In the genomic region with DNA sequence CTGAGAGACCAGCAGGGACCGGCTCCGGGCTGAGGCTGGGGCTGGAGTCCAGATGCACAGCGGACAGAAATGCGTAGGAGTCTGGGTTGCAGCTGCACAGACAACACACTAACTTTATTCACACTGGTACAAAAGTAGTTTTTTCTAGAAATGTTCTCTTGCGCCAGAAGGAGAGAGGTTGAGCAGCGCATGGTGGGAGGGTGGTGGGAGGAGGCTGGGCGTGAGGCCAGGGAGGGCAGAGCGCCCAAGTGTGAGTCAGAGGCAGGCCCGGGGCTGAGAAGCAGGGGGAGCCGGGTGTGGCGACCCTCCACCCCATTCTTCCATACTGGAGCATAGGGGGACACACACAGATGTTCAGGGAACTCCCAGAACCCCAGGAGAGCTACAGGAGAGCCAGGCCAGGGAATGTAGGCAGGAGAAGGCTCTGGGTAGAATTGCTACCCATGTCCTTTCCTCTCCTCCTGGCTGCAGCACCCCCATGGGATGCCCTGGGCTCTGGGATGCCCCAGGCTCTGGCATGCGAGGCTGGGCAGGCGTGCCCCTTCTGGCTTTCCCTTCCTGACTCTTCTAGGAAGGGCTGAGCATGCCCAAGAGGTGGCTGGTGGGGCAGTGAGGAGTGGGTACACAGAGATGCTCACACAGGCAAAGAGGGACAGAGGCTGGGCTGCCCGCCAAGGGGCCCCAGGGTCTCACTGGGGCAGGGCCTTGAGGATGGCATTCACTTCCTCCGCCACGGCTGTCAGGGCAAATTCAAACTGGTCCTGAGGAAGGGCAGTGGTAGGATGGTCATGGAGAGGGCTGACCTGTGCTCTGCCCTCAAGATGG, we compare ENCODE assay signal across 9 cellular contexts. TPM values are rescaled to one million over a fixed set of nuclear protein-coding genes. Genes with fewer than 3 reads are reported as not detected.
A peak's percentile ranks its signal among the peaks of the same experiment; 100 is the strongest.
DNase-seq lines count a peak whose midpoint lies in the region; ATAC-seq lines count a peak whose summit lies in the region.
"Had no signal": no experiment of that assay in that cellular context is flagged by ENCODE, and none has a peak within 500 bp of the region (broad histone marks: within the 10 kb centered on the region; RNA-seq: fewer than 3 reads in every experiment).

No MANE protein-coding gene starts in this region.

- H2BK15ac ChIP-seq in mesenchymal stem cell (ENCODE audit: low read depth, poor library complexity, severe bottlenecking) = peak overlapping the region; percentile 6

- H3K79me1 ChIP-seq in mesenchymal stem cell (replicated peaks; ENCODE audit: low read length, poor library complexity, severe bottlenecking) = peaks cover 3% of the 10 kb centered on the region

- no peaks in the 10 kb centered on the region for H3K9me3 ChIP-seq in mesenchymal stem cell (ENCODE audit: control insufficient read depth, low read length)

- H2BK120ac ChIP-seq in mesenchymal stem cell (ENCODE audit: low read depth, low read length) = no peak overlapping the region

- H3K4me1 ChIP-seq in mesenchymal stem cell (ENCODE audit: control insufficient read depth, insufficient read depth, low read depth, low read length) = peaks cover 17% of the 10 kb centered on the region

- H3K27me3 ChIP-seq in mesenchymal stem cell (ENCODE audit: control insufficient read depth in 1 of 2, insufficient read depth in 1 of 2, low read length in 2 of 2) = no peaks in the 10 kb centered on the region

- H4K91ac ChIP-seq in mesenchymal stem cell (ENCODE audit: low read length) = no peak overlapping the region

- H2AK5ac ChIP-seq in mesenchymal stem cell (ENCODE audit: low read length, severe bottlenecking) = no peak overlapping the region

- H3K23ac ChIP-seq in mesenchymal stem cell (ENCODE audit: low read length in 2 of 2) = no peak overlapping the region

- H3K4ac ChIP-seq in mesenchymal stem cell (ENCODE audit: low read depth in 1 of 2, low read length in 2 of 2) = no peak overlapping the region

- H3K4me2 ChIP-seq in mesenchymal stem cell (ENCODE audit: low read length, poor library complexity, severe bottlenecking) = no peak overlapping the region

- 90% methylated on average over 10 of the region's 16 CpGs for WGBS in mesenchymal stem cell

- H3K4me3 ChIP-seq in mesenchymal stem cell (ENCODE audit: insufficient read depth in 1 of 2, low read depth in 1 of 2, low read length in 2 of 2) = peak overlapping the region in 1 of 2 experiments; percentile 54

- no peak overlapping the region for H3K18ac ChIP-seq in mesenchymal stem cell (ENCODE audit: low read depth in 1 of 2, low read length in 2 of 2)

- no peak for ATAC-seq in GM21737 (IDR thresholded peaks at IDR 0.05; ENCODE audit: unreplicated experiment)
- no peak for ATAC-seq in GM21529 (IDR thresholded peaks at IDR 0.05; ENCODE audit: unreplicated experiment)
- ATAC-seq: activated naive CD8-positive, alpha-beta T cell treated with anti-CD3 and anti-CD28 coated beads, Interleukin-2, amount 50 U/mL, for 24 hours had no signal

- no peak overlapping the region for H2BK5ac ChIP-seq in mesenchymal stem cell (ENCODE audit: low read depth, low read length, poor library complexity, severe bottlenecking)

- H3K9ac ChIP-seq in mesenchymal stem cell (ENCODE audit: low read length) = peak overlapping the region; percentile 75

- no peak overlapping the region for H2BK12ac ChIP-seq in mesenchymal stem cell (ENCODE audit: low read length in 2 of 2)

- H3K14ac ChIP-seq in mesenchymal stem cell (ENCODE audit: low read length in 2 of 2) = no peak overlapping the region

- H3K36me3 ChIP-seq in mesenchymal stem cell (ENCODE audit: control insufficient read depth in 1 of 2, insufficient read depth in 2 of 2, low read depth in 1 of 2, low read length in 2 of 2) = peaks cover 9 to 21% of the 10 kb centered on the region in 2 experiments

- peak overlapping the region; percentile 14 for H4K8ac ChIP-seq in mesenchymal stem cell (ENCODE audit: low read length)

- no peak overlapping the region for H2AFZ ChIP-seq in mesenchymal stem cell (ENCODE audit: low read depth, low read length)

- no peak overlapping the region for H3K27ac ChIP-seq in mesenchymal stem cell (ENCODE audit: low read length, poor library complexity, severe bottlenecking)

- DNase-seq in A172 (ENCODE audit: low spot score) (peak; percentile 71), M059J (ENCODE audit: low read depth) (peak; percentile 66), dermis blood vessel endothelial cell (peak; percentile 48), mesenchymal stem cell (peak; percentile 73), NCI-H2227 treated with DMSO at 0.1 percent for 48 hours (lab: John Stamatoyannopoulos, UW) (no peak)
- no peak for DNase-seq in activated CD8-positive, alpha-beta memory T cell treated with anti-CD3 and anti-CD28 coated beads, Interleukin-2, amount 50 U/mL, for 48 hours
- DNase-seq: activated naive CD8-positive, alpha-beta T cell treated with anti-CD3 and anti-CD28 coated beads, Interleukin-2, amount 50 U/mL, for 24 hours had no signal

RNA-seq across cellular contexts. Expression of a gene that starts 10.6 kb away (rescaled TPM):
- total RNA-seq in A172 (2014; rRNA removed; shearing (Covaris generic)) = 27.5 and 40.7 TPM in 2 replicates
- 33.2 and 45.9 TPM in 2 replicates for total RNA-seq in M059J (2014; rRNA removed; shearing (Covaris generic))
- 24.0 and 27.7 TPM in 2 replicates for total RNA-seq in dermis blood vessel endothelial cell
- 32.5 TPM for polyA plus RNA-seq in mesenchymal stem cell (2013, experiment 1 of 2)
- polyA plus RNA-seq in mesenchymal stem cell (2013, experiment 2 of 2) = 34.8 TPM

RNA-seq across cellular contexts. Expression of a gene that starts 19.5 kb away (rescaled TPM):
- 19.3 and 31.5 TPM in 2 replicates for total RNA-seq in A172 (2014; rRNA removed; shearing (Covaris generic))
- total RNA-seq in M059J (2014; rRNA removed; shearing (Covaris generic)) = 1.1 and 1.7 TPM in 2 replicates
- total RNA-seq in dermis blood vessel endothelial cell = 0.17 TPM in 1 of 2 replicates, not detected in the other
- polyA plus RNA-seq in mesenchymal stem cell (2013, experiment 1 of 2) = 0.36 TPM
- 0.47 TPM for polyA plus RNA-seq in mesenchymal stem cell (2013, experiment 2 of 2)

RNA-seq across cellular contexts. Expression of a gene that starts 36.0 kb away (rescaled TPM):
- 106 and 115 TPM in 2 replicates for total RNA-seq in A172 (2014; rRNA removed; shearing (Covaris generic))
- 105 and 129 TPM in 2 replicates for total RNA-seq in M059J (2014; rRNA removed; shearing (Covaris generic))
- 19.9 and 23.0 TPM in 2 replicates for total RNA-seq in dermis blood vessel endothelial cell
- polyA plus RNA-seq in mesenchymal stem cell (2013, experiment 1 of 2) = 11.2 TPM
- 9.3 TPM for polyA plus RNA-seq in mesenchymal stem cell (2013, experiment 2 of 2)

RNA-seq across cellular contexts. Expression of a gene that starts 36.7 kb away (rescaled TPM):
- not detected in 2 replicates for total RNA-seq in A172 (2014; rRNA removed; shearing (Covaris generic))
- total RNA-seq in M059J (2014; rRNA removed; shearing (Covaris generic)) = not detected in 2 replicates
- total RNA-seq in dermis blood vessel endothelial cell = 0.09 TPM in 1 of 2 replicates, not detected in the other
- not detected for polyA plus RNA-seq in mesenchymal stem cell (2013, experiment 1 of 2)
- polyA plus RNA-seq in mesenchymal stem cell (2013, experiment 2 of 2) = not detected

RNA-seq across cellular contexts. Expression of a gene that starts 42.8 kb away (rescaled TPM):
- total RNA-seq in A172 (2014; rRNA removed; shearing (Covaris generic)) = not detected in 2 replicates
- not detected in 2 replicates for total RNA-seq in M059J (2014; rRNA removed; shearing (Covaris generic))
- not detected in 2 replicates for total RNA-seq in dermis blood vessel endothelial cell
- not detected for polyA plus RNA-seq in mesenchymal stem cell (2013, experiment 1 of 2)
- polyA plus RNA-seq in mesenchymal stem cell (2013, experiment 2 of 2) = not detected

Comparison
In these comparisons a context has a peak if more than half of its experiments do, and no peak if none do; other contexts are left out.
1. DNase-seq: peak in A172 (single experiment), M059J (single experiment), dermis blood vessel endothelial cell (single experiment) and mesenchymal stem cell (single experiment); none in activated CD8-positive, alpha-beta memory T cell treated with anti-CD3 and anti-CD28 coated beads, Interleukin-2, amount 50 U/mL, for 48 hours (single experiment) and NCI-H2227 treated with DMSO at 0.1 percent for 48 hours (single experiment).